ENCODE assay signal across 1 cellular context in genomic region chr13:113969973-113970611, GRCh38.
TF ChIP-seq lines count a peak whose summit lies in the region.

No MANE protein-coding gene starts in this region.

TF ChIP-seq in HepG2, 621 proteins besides CTCF, POLR2A, EP300 and RAD21:
- TF ChIP-seq BCL6 (CRISPR knock-in tag; IDR thresholded peaks at IDR 0.05) (no peak), RARG (CRISPR knock-in tag; IDR thresholded peaks at IDR 0.05; ENCODE audit: low read depth) (no peak), NR0B2 (CRISPR knock-in tag; IDR thresholded peaks at IDR 0.05) (no peak), JDP2 (CRISPR knock-in tag; IDR thresholded peaks at IDR 0.05; ENCODE audit: borderline replicate concordance) (no peak), ZNF883 (CRISPR knock-in tag; IDR thresholded peaks at IDR 0.05; ENCODE audit: not compliant biosample characterization) (no peak), ZBTB42 (CRISPR knock-in tag; IDR thresholded peaks at IDR 0.05) (no peak), ZNF530 (CRISPR knock-in tag; IDR thresholded peaks at IDR 0.05; ENCODE audit: low read depth) (no peak), GABPA (IDR thresholded peaks at IDR 0.05; ENCODE audit: low read depth, low read length) (no peak), GABPA (CRISPR knock-in tag; IDR thresholded peaks at IDR 0.05; ENCODE audit: low read depth) (no peak), HOXA5 (CRISPR knock-in tag; IDR thresholded peaks at IDR 0.05) (no peak), IKZF4 (CRISPR knock-in tag; IDR thresholded peaks at IDR 0.05; ENCODE audit: borderline replicate concordance, low read depth, not compliant biosample characterization) (no peak), RARA (CRISPR knock-in tag; IDR thresholded peaks at IDR 0.05) (no peak)
- TF ChIP-seq, protein P1, sequence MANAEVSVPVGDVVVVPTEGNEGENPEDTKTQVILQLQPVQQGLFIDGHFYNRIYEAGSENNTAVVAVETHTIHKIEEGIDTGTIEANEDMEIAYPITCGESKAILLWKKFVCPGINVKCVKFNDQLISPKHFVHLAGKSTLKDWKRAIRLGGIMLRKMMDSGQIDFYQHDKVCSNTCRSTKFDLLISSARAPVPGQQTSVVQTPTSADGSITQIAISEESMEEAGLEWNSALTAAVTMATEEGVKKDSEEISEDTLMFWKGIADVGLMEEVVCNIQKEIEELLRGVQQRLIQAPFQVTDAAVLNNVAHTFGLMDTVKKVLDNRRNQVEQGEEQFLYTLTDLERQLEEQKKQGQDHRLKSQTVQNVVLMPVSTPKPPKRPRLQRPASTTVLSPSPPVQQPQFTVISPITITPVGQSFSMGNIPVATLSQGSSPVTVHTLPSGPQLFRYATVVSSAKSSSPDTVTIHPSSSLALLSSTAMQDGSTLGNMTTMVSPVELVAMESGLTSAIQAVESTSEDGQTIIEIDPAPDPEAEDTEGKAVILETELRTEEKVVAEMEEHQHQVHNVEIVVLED (CRISPR knock-in tag; IDR thresholded peaks at IDR 0.05; ENCODE audit: borderline replicate concordance), result no peak
- TF ChIP-seq, protein P2, sequence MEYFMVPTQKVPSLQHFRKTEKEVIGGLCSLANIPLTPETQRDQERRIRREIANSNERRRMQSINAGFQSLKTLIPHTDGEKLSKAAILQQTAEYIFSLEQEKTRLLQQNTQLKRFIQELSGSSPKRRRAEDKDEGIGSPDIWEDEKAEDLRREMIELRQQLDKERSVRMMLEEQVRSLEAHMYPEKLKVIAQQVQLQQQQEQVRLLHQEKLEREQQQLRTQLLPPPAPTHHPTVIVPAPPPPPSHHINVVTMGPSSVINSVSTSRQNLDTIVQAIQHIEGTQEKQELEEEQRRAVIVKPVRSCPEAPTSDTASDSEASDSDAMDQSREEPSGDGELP (IDR thresholded peaks at IDR 0.05; ENCODE audit: borderline replicate concordance, low read depth), result no peak
TF ChIP-seq in HepG2: peak in this region for 0.
